ENCODE assay signal across 31 cellular contexts in the genomic region with DNA sequence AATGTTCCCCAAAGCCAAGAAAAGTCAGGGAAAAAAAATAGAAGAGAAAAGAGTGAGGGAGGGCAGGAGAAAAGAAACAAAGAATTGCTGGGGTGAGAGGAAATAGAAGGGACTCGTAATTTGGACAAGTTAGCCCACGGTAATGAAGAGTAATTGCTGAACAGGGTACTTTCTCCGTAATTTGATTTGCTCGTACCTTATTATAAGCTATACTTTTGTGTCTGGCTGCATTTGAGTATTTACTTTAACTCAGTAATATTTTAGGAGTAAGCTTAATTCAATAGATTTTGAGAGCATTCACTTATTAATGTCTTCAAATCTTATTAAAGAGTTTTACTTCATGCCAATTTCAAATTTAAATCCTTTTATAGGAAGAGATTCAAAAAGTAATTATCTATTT.
"Had no signal": no experiment of that assay in that cellular context is flagged by ENCODE, and none has a peak within 500 bp of the region (broad histone marks: within the 10 kb centered on the region; RNA-seq: fewer than 3 reads in every experiment).

No MANE protein-coding gene starts in this region.

- H3K27me3 ChIP-seq: adrenal gland, body of pancreas, brain microvascular endothelial cell, breast epithelium had no signal

- H3K4me3 ChIP-seq: adrenal gland, body of pancreas, breast epithelium had no signal

- H3K4me1 ChIP-seq: adrenal gland, body of pancreas, breast epithelium had no signal

- H3K9me3 ChIP-seq: adrenal gland, body of pancreas, breast epithelium had no signal

- H3K36me3 ChIP-seq: adrenal gland, brain microvascular endothelial cell, breast epithelium had no signal

- ATAC-seq: activated CD8-positive, alpha-beta T cell treated with anti-CD3 and anti-CD28 coated beads for 36 hours; activated naive CD4-positive, alpha-beta T cell treated with anti-CD3 and anti-CD28 coated beads, Interleukin-2, amount 50 U/mL, for 72 hours; activated T-cell treated with anti-CD3 and anti-CD28 coated beads, Interleukin-2, amount 50 U/mL, for 4 hours; activated T-cell treated with anti-CD3 and anti-CD28 coated beads, Interleukin-2, amount 50 U/mL, for 72 hours; activated T-helper 17 cell treated with anti-CD3 and anti-CD28 coated beads, Interleukin-2, amount 50 U/mL, for 72 hours; body of pancreas had no signal

- DNase-seq: activated B cell treated with CpG ODN at 0.5 μM for 24 hours; activated CD4-positive, alpha-beta memory T cell treated with anti-CD3 and anti-CD28 coated beads for 36 hours; activated CD4-positive, alpha-beta T cell treated with anti-CD3 and anti-CD28 coated beads for 4 hours; activated CD4-positive, alpha-beta T cell treated with anti-CD3 and anti-CD28 coated beads, Interleukin-2, amount 10 ng/mL, durations not matched to agents 24 days and 14 days; activated CD4-positive, alpha-beta T cell treated with anti-CD3 and anti-CD28 coated beads, Interleukin-2, amount 50 U/mL, for 1 hour; activated CD4-positive, alpha-beta T cell treated with anti-CD3 and anti-CD28 coated beads, Interleukin-2, amount 50 U/mL, for 4 hours; activated CD4-positive, CD25-positive, alpha-beta regulatory T cell treated with anti-CD3 and anti-CD28 coated beads, Interleukin-2, amount 50 U/mL, for 72 hours; activated CD8-positive, alpha-beta memory T cell treated with anti-CD3 and anti-CD28 coated beads, Interleukin-2, amount 50 U/mL, for 4 hours; activated CD8-positive, alpha-beta T cell treated with anti-CD3 and anti-CD28 coated beads for 36 hours; activated effector memory CD4-positive, alpha-beta T cell treated with anti-CD3 and anti-CD28 coated beads, Interleukin-2, amount 50 U/mL, for 16 hours; activated gamma-delta T cell treated with Interleukin-2 at 50 U/mL for 16 hours; activated naive CD4-positive, alpha-beta T cell; activated naive CD4-positive, alpha-beta T cell treated with anti-CD3 and anti-CD28 coated beads for 36 hours; activated naive CD4-positive, alpha-beta T cell treated with anti-CD3 and anti-CD28 coated beads, Interleukin-2, amount 50 U/mL, for 16 hours; activated naive CD8-positive, alpha-beta T cell treated with anti-CD3 and anti-CD28 coated beads for 36 hours; activated T-cell treated with anti-CD3 and anti-CD28 coated beads for 4 hours; activated T-cell treated with anti-CD3 and anti-CD28 coated beads, Interleukin-2, amount 50 U/mL, for 1 hour; activated T-cell treated with anti-CD3 and anti-CD28 coated beads, Interleukin-2, amount 50 U/mL, for 4 hours; activated T-cell treated with anti-CD3 and anti-CD28 coated beads, Interleukin-2, amount 50 U/mL, for 72 hours; adrenal gland; amniotic stem cell; aorta; body of pancreas; brain microvascular endothelial cell; central memory CD4-positive, alpha-beta T cell; T-helper 2 cell; T-helper 9 cell had no signal

- H3K27ac ChIP-seq: adrenal gland, body of pancreas, brain microvascular endothelial cell, breast epithelium, VCaP had no signal
